23 cellular contexts compared by ENCODE assay signal in genomic region chr2:158317642-158318041, GRCh38.
DNase-seq lines count a peak whose midpoint lies in the region; ATAC-seq, FAIRE-seq and TF ChIP-seq lines count a peak whose summit lies in the region.
"Had no signal": no experiment of that assay in that cellular context is flagged by ENCODE, and none has a peak within 500 bp of the region (broad histone marks: within the 10 kb centered on the region; RNA-seq: fewer than 3 reads in every experiment).

No MANE protein-coding gene starts in this region.

- H3K79me2 ChIP-seq in KMS-11 (ENCODE audit: insufficient read depth, low read depth): no peaks in the 10 kb centered on the region

- 0 out of 2 replicates have a peak overlapping the region, but pooled peaks have one; percentile 10 for H2AFZ ChIP-seq in KMS-11 (ENCODE audit: low read depth)

- no peaks in the 10 kb centered on the region for H3K9me3 ChIP-seq in psoas muscle
- H3K9me3 ChIP-seq: adrenal gland, prostate gland had no signal

- H3K27me3 ChIP-seq in H7 (ENCODE audit: control insufficient read depth, insufficient read depth, low read length): no peaks in the 10 kb centered on the region
- no peaks in the 10 kb centered on the region for H3K27me3 ChIP-seq in KMS-11 (ENCODE audit: insufficient read depth, low read depth)
- no peaks in the 10 kb centered on the region for H3K27me3 ChIP-seq in psoas muscle (ENCODE audit: insufficient read depth in 3 of 3, low read length in 2 of 3)
- H3K27me3 ChIP-seq: adrenal gland had no signal

- no peak overlapping the region for H3K27ac ChIP-seq in KMS-11
- H3K27ac ChIP-seq in psoas muscle: no peak overlapping the region
- H3K27ac ChIP-seq: adrenal gland, prostate gland had no signal

- no peaks in the 10 kb centered on the region for H3K36me3 ChIP-seq in H7 (replicated peaks; ENCODE audit: control insufficient read depth, insufficient read depth, low read length)
- H3K36me3 ChIP-seq in KMS-11 (ENCODE audit: insufficient read depth): no peaks in the 10 kb centered on the region
- H3K36me3 ChIP-seq in psoas muscle (ENCODE audit: insufficient read depth in 1 of 2, low read depth in 1 of 2): no peaks in the 10 kb centered on the region
- H3K36me3 ChIP-seq: adrenal gland, prostate gland had no signal

- H3K4me3 ChIP-seq in H7 (ENCODE audit: insufficient read depth, low read depth, low read length) (no peak overlapping the region), KMS-11 (IDR thresholded peaks at IDR 0.05; ENCODE audit: insufficient read depth, low read depth, low read length) (no peak overlapping the region), psoas muscle (no peak overlapping the region)
- H3K4me3 ChIP-seq: adrenal gland, prostate gland, smooth muscle cell had no signal

- ATAC-seq in GM19351 (IDR thresholded peaks at IDR 0.05; ENCODE audit: unreplicated experiment) (peak; percentile 51), psoas muscle (no peak)
- ATAC-seq: activated T-helper 17 cell treated with anti-CD3 and anti-CD28 coated beads, Interleukin-2, amount 50 U/mL, for 72 hours; natural killer cell; T-helper 17 cell had no signal

- no peaks in the 10 kb centered on the region for H3K36me3 Mint-ChIP-seq in nephron progenitor cell (ENCODE audit: low read depth)
- no peaks in the 10 kb centered on the region for H3K36me3 Mint-ChIP-seq in type B pancreatic cell
- H3K36me3 Mint-ChIP-seq: immature natural killer cell, memory B cell, natural killer cell had no signal

- peak overlapping the region; percentile 15 for H3K27ac Mint-ChIP-seq in nephron progenitor cell
- H3K27ac Mint-ChIP-seq in type B pancreatic cell: no peak overlapping the region
- H3K27ac Mint-ChIP-seq: activated T-helper 17 cell treated with anti-CD3 and anti-CD28 coated beads, Interleukin-2, amount 50 U/mL, for 72 hours; immature natural killer cell; memory B cell; natural killer cell; T-helper 17 cell had no signal

- H3K4me2 ChIP-seq in KMS-11: peak overlapping the region; percentile 30
- H3K4me2 ChIP-seq: smooth muscle cell had no signal

- no peak for FAIRE-seq in frontal cortex (lab: Jason Lieb, UNC)

- peaks cover 5% of the 10 kb centered on the region for H3K4me1 Mint-ChIP-seq in nephron progenitor cell
- peaks cover 4% of the 10 kb centered on the region for H3K4me1 Mint-ChIP-seq in type B pancreatic cell (ENCODE audit: unreplicated experiment)
- H3K4me1 Mint-ChIP-seq: activated T-helper 17 cell treated with anti-CD3 and anti-CD28 coated beads, Interleukin-2, amount 50 U/mL, for 72 hours; natural killer cell; T-helper 17 cell had no signal

- H3K4me3 Mint-ChIP-seq in nephron progenitor cell (no peak overlapping the region), type B pancreatic cell (no peak overlapping the region)
- H3K4me3 Mint-ChIP-seq: activated T-helper 17 cell treated with anti-CD3 and anti-CD28 coated beads, Interleukin-2, amount 50 U/mL, for 72 hours; immature natural killer cell; memory B cell; natural killer cell; T-helper 17 cell had no signal

- DNase-seq in H7: peak; percentile 4
- DNase-seq in nephron progenitor cell: no peak
- DNase-seq in type B pancreatic cell (ENCODE audit: extremely low spot score, unreplicated experiment): no peak
- DNase-seq in frontal cortex (ENCODE audit: low spot score in 2 of 2): no peak
- no peak for DNase-seq in psoas muscle
- DNase-seq in activated CD8-positive, alpha-beta memory T cell treated with anti-CD3 and anti-CD28 coated beads, Interleukin-2, amount 50 U/mL, for 48 hours: no peak
- DNase-seq: adrenal gland; AML-193; central memory CD4-positive, alpha-beta T cell; COR-L47; effector CD4-positive, alpha-beta T cell; glutamatergic neuron; immature natural killer cell; natural killer cell; NCI-H1930; SHP77 treated with DMSO at 0.1 percent for 48 hours; T-helper 17 cell had no signal

- no peak overlapping the region for H3K9ac ChIP-seq in KMS-11

- intact Hi-C loops in psoas muscle (cut with DNase I): no loop called here

- H3K4me1 ChIP-seq in KMS-11 (ENCODE audit: low read depth, poor library complexity, severe bottlenecking) (peaks cover 42% of the 10 kb centered on the region), psoas muscle (no peaks in the 10 kb centered on the region)
- H3K4me1 ChIP-seq: adrenal gland, prostate gland had no signal

- no peaks in the 10 kb centered on the region for H3K9me3 Mint-ChIP-seq in nephron progenitor cell
- no peaks in the 10 kb centered on the region for H3K9me3 Mint-ChIP-seq in type B pancreatic cell
- H3K9me3 Mint-ChIP-seq: activated T-helper 17 cell treated with anti-CD3 and anti-CD28 coated beads, Interleukin-2, amount 50 U/mL, for 72 hours; memory B cell; natural killer cell had no signal

- TF ChIP-seq CTCF in KMS-11 (conservative IDR thresholded peaks at IDR 0.05; ENCODE audit: low read depth, low read length) (no peak), nephron progenitor cell (IDR thresholded peaks at IDR 0.05) (no peak), type B pancreatic cell (conservative IDR thresholded peaks at IDR 0.05) (no peak), psoas muscle (IDR thresholded peaks at IDR 0.05) (no peak)

- H4K20me1 ChIP-seq in KMS-11 (ENCODE audit: insufficient read depth): no peaks in the 10 kb centered on the region

- 84 to 96% (median 85%) methylated on average over 2 of the region's 2 CpGs for WGBS in psoas muscle, 3 donors

- no peaks in the 10 kb centered on the region for H3K27me3 Mint-ChIP-seq in nephron progenitor cell (ENCODE audit: low read depth, poor library complexity)
- no peaks in the 10 kb centered on the region for H3K27me3 Mint-ChIP-seq in type B pancreatic cell
- H3K27me3 Mint-ChIP-seq: activated T-helper 17 cell treated with anti-CD3 and anti-CD28 coated beads, Interleukin-2, amount 50 U/mL, for 72 hours; memory B cell; T-helper 17 cell had no signal
